ENCODE assay signal across 24 cellular contexts in genomic region chr13:100933841-100934240, GRCh38.
"Had no signal": no experiment of that assay in that cellular context is flagged by ENCODE, and none has a peak within 500 bp of the region (broad histone marks: within the 10 kb centered on the region; RNA-seq: fewer than 3 reads in every experiment).

No MANE protein-coding gene starts in this region.

- H3K4me1 Mint-ChIP-seq: activated naive CD8-positive, alpha-beta T cell treated with anti-CD3 and anti-CD28 coated beads, Interleukin-2, amount 10 ng/mL, durations not matched to agents 7 days and 5 days had no signal

- H3K4me1 ChIP-seq: adrenal gland, breast epithelium had no signal

- DNase-seq: activated CD4-positive, alpha-beta T cell treated with anti-CD3 and anti-CD28 coated beads for 4 hours; activated CD4-positive, alpha-beta T cell treated with anti-CD3 and anti-CD28 coated beads, Interleukin-2, amount 50 U/mL, for 4 hours; activated CD8-positive, alpha-beta memory T cell treated with anti-CD3 and anti-CD28 coated beads, Interleukin-2, amount 50 U/mL, for 48 hours; activated CD8-positive, alpha-beta T cell treated with anti-CD3 and anti-CD28 coated beads, Interleukin-2, amount 10 ng/mL, durations not matched to agents 7 days and 5 days; activated naive CD4-positive, alpha-beta T cell treated with anti-CD3 and anti-CD28 coated beads, Interleukin-2, amount 50 U/mL, for 16 hours; activated naive CD8-positive, alpha-beta T cell treated with anti-CD3 and anti-CD28 coated beads, Interleukin-2, amount 10 ng/mL, durations not matched to agents 7 days and 5 days; activated T-cell treated with anti-CD3 and anti-CD28 coated beads, Interleukin-2, amount 50 U/mL, for 1 hour; adrenal gland; anterior cingulate cortex; caudate nucleus; Karpas-422; NCI-H1092; NCI-H1417; NCI-H345; NCI-H510A; NCI-H69; RPMI8226; T-helper 1 cell; WERI-Rb-1 had no signal

- H3K9me3 Mint-ChIP-seq: activated naive CD8-positive, alpha-beta T cell treated with anti-CD3 and anti-CD28 coated beads, Interleukin-2, amount 10 ng/mL, durations not matched to agents 7 days and 5 days had no signal

- H3K36me3 ChIP-seq: adrenal gland, breast epithelium, WERI-Rb-1 had no signal

- ATAC-seq: activated CD4-positive, CD25-positive, alpha-beta regulatory T cell treated with anti-CD3 and anti-CD28 coated beads, Interleukin-2, amount 50 U/mL, for 24 hours; activated CD8-positive, alpha-beta T cell treated with anti-CD3 and anti-CD28 coated beads, Interleukin-2, amount 10 ng/mL, durations not matched to agents 7 days and 5 days; K562; Right ventricle myocardium inferior had no signal

- H3K27me3 ChIP-seq: adrenal gland, breast epithelium had no signal

- H3K9me3 ChIP-seq: adrenal gland, breast epithelium had no signal

- H3K4me3 ChIP-seq: adrenal gland, breast epithelium, K562, SK-N-MC had no signal

- H3K4me3 Mint-ChIP-seq: activated CD8-positive, alpha-beta T cell treated with anti-CD3 and anti-CD28 coated beads, Interleukin-2, amount 10 ng/mL, durations not matched to agents 7 days and 5 days; activated naive CD8-positive, alpha-beta T cell treated with anti-CD3 and anti-CD28 coated beads, Interleukin-2, amount 10 ng/mL, durations not matched to agents 7 days and 5 days had no signal

- H3K27ac ChIP-seq: adrenal gland, breast epithelium, SK-N-MC, WERI-Rb-1 had no signal

- H3K27ac Mint-ChIP-seq: activated CD8-positive, alpha-beta T cell treated with anti-CD3 and anti-CD28 coated beads, Interleukin-2, amount 10 ng/mL, durations not matched to agents 7 days and 5 days; activated naive CD8-positive, alpha-beta T cell treated with anti-CD3 and anti-CD28 coated beads, Interleukin-2, amount 10 ng/mL, durations not matched to agents 7 days and 5 days had no signal

- H3K36me3 Mint-ChIP-seq: activated naive CD8-positive, alpha-beta T cell treated with anti-CD3 and anti-CD28 coated beads, Interleukin-2, amount 10 ng/mL, durations not matched to agents 7 days and 5 days had no signal
